14 cellular contexts compared by ENCODE assay signal in the genomic region with DNA sequence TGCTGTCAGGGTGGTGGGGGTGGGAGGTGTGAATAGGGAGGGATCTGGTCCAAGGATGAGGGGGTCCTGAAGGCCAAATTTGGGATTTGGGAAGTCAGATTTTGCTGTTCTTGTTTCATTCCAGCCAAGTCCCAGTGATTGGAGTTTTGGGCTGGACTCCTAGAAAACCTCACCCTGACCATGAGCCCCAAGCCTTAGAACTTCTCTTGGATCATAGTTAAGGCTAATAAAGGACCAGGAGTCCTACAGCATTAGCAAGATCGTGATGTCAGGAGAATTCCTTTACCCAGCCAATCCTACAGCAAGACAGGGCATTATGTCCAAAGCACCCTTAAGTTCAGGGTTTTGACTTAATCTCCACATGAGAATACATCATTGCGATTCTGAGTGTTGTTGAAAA.
DNase-seq lines count a peak whose midpoint lies in the region; ATAC-seq and TF ChIP-seq lines count a peak whose summit lies in the region.
"Had no signal": no experiment of that assay in that cellular context is flagged by ENCODE, and none has a peak within 500 bp of the region (broad histone marks: within the 10 kb centered on the region; RNA-seq: fewer than 3 reads in every experiment).

No MANE protein-coding gene starts in this region.

- H3K9me3 ChIP-seq in right cardiac atrium (ENCODE audit: control insufficient read depth, low read length) = no peaks in the 10 kb centered on the region
- no peaks in the 10 kb centered on the region for H3K9me3 ChIP-seq in left ventricle myocardium inferior (replicated peaks)
- H3K9me3 ChIP-seq in endodermal cell (ENCODE audit: control insufficient read depth, low read length) = no peaks in the 10 kb centered on the region
- no peaks in the 10 kb centered on the region for H3K9me3 ChIP-seq in neuron (ENCODE audit: low read length)
- H3K9me3 ChIP-seq: BLaER1 treated with 17β-estradiol and CSF1 and Interleukin-3, amounts not matched to agents 10 nM and 100 nM had no signal

- intact Hi-C loops in right cardiac atrium (cut with DNase I) (no loop called here), left ventricle myocardium inferior (cut with micrococcal nuclease) (loop anchor here (10.0 kb wide), 1 partner anchor 61 kb away; no protein-coding TSS in a partner anchor), natural killer cell (cut with micrococcal nuclease) (no loop called here)

- peaks cover 6% of the 10 kb centered on the region for H3K4me1 ChIP-seq in right cardiac atrium (ENCODE audit: control insufficient read depth, insufficient read depth, low read length)
- no peaks in the 10 kb centered on the region for H3K4me1 ChIP-seq in left ventricle myocardium inferior
- H3K4me1 ChIP-seq in endodermal cell (ENCODE audit: control insufficient read depth, insufficient read depth, low read length) = peaks cover 4% of the 10 kb centered on the region
- H3K4me1 ChIP-seq in neuron (ENCODE audit: insufficient read depth, low read length) = peaks cover 21% of the 10 kb centered on the region

- H3K4me3 Mint-ChIP-seq in endodermal cell (no peak overlapping the region), natural killer cell (no peak overlapping the region)
- H3K4me3 Mint-ChIP-seq: B cell; CD8-positive, alpha-beta T cell had no signal

- 58% methylated on average over 2 of the region's 2 CpGs for WGBS in right cardiac atrium
- WGBS in endodermal cell (ENCODE audit: insufficient coverage in 1 of 2, insufficient read length in 1 of 2), 2 experiments = 88% methylated on average over 1 of the region's 2 CpGs

- H3K27ac Mint-ChIP-seq in endodermal cell (no peak overlapping the region), natural killer cell (no peak overlapping the region)
- H3K27ac Mint-ChIP-seq: B cell; CD8-positive, alpha-beta T cell had no signal

- peak overlapping the region; percentile 75 for H2AFZ ChIP-seq in neuron (ENCODE audit: low read depth, low read length)

- H3K4me3 ChIP-seq in right cardiac atrium (ENCODE audit: low read length) = no peak overlapping the region
- H3K4me3 ChIP-seq in left ventricle myocardium inferior = no peak overlapping the region
- H3K4me3 ChIP-seq in endodermal cell (ENCODE audit: low read length) = no peak overlapping the region
- H3K4me3 ChIP-seq in neuron (ENCODE audit: low read length) = no peak overlapping the region
- H3K4me3 ChIP-seq: BLaER1 treated with 17β-estradiol and CSF1 and Interleukin-3, amounts not matched to agents 10 nM and 100 nM had no signal

- H3K36me3 Mint-ChIP-seq in endodermal cell (ENCODE audit: low read depth) (no peaks in the 10 kb centered on the region), natural killer cell (no peaks in the 10 kb centered on the region)
- H3K36me3 Mint-ChIP-seq: CD8-positive, alpha-beta T cell had no signal

- H3K27me3 Mint-ChIP-seq in endodermal cell (ENCODE audit: insufficient read depth) (peaks cover 77% of the 10 kb centered on the region), natural killer cell (ENCODE audit: low read depth in 2 of 2) (no peaks in the 10 kb centered on the region)
- H3K27me3 Mint-ChIP-seq: B cell had no signal

- DNase-seq in right cardiac atrium (no peak), left ventricle myocardium inferior (no peak), endodermal cell (no peak), natural killer cell (no peak), SW 1271 (lab: John Stamatoyannopoulos, UW) (no peak)
- DNase-seq: Calu3; CD8-positive, alpha-beta T cell; DMS79 treated with DMSO at 0.1 percent for 48 hours; GF-D8; GOT3 had no signal

- no peak overlapping the region for H3K9ac ChIP-seq in endodermal cell (ENCODE audit: extremely low read depth, low read length, poor library complexity, severe bottlenecking)
- H3K9ac ChIP-seq: BLaER1 treated with 17β-estradiol and CSF1 and Interleukin-3, amounts not matched to agents 10 nM and 100 nM had no signal

- H3K36me3 ChIP-seq in left ventricle myocardium inferior = no peaks in the 10 kb centered on the region
- no peaks in the 10 kb centered on the region for H3K36me3 ChIP-seq in endodermal cell (ENCODE audit: control insufficient read depth, insufficient read depth, low read length)
- no peaks in the 10 kb centered on the region for H3K36me3 ChIP-seq in neuron (ENCODE audit: insufficient read depth, low read length)
- H3K36me3 ChIP-seq: BLaER1 treated with 17β-estradiol and CSF1 and Interleukin-3, amounts not matched to agents 10 nM and 100 nM had no signal

- H3K9me3 Mint-ChIP-seq in endodermal cell (no peaks in the 10 kb centered on the region), natural killer cell (peaks cover 0 to 3% of the 10 kb centered on the region in 2 donors)

- H3K27ac ChIP-seq in right cardiac atrium (ENCODE audit: low read length) (no peak overlapping the region), left ventricle myocardium inferior (replicated peaks) (no peak overlapping the region), endodermal cell (ENCODE audit: low read depth, low read length) (peak overlapping the region; percentile 68)
- H3K27ac ChIP-seq: BLaER1 treated with 17β-estradiol and CSF1 and Interleukin-3, amounts not matched to agents 10 nM and 100 nM had no signal

- ATAC-seq in right cardiac atrium (peak; percentile 53 to 63), natural killer cell (no peak), HG03565 (IDR thresholded peaks at IDR 0.05; ENCODE audit: unreplicated experiment) (no peak)
- ATAC-seq: CD8-positive, alpha-beta T cell had no signal

- TF ChIP-seq CTCF in left ventricle myocardium inferior (IDR thresholded peaks at IDR 0.05; ENCODE audit: borderline replicate concordance) (no peak), endodermal cell (conservative IDR thresholded peaks at IDR 0.05) (no peak), natural killer cell (IDR thresholded peaks at IDR 0.05) (no peak)

- H3K27me3 ChIP-seq in right cardiac atrium (ENCODE audit: control insufficient read depth, insufficient read depth) (no peaks in the 10 kb centered on the region), left ventricle myocardium inferior (ENCODE audit: low read depth) (peaks cover 46% of the 10 kb centered on the region), endodermal cell (ENCODE audit: control insufficient read depth, insufficient read depth, low read length, poor library complexity, severe bottlenecking) (peaks cover 55% of the 10 kb centered on the region), neuron (ENCODE audit: insufficient read depth, low read length) (no peaks in the 10 kb centered on the region)
- H3K27me3 ChIP-seq: BLaER1 treated with 17β-estradiol and CSF1 and Interleukin-3, amounts not matched to agents 10 nM and 100 nM had no signal

- H3K4me1 Mint-ChIP-seq in endodermal cell = peaks cover 8% of the 10 kb centered on the region
- H3K4me1 Mint-ChIP-seq in natural killer cell = no peaks in the 10 kb centered on the region
- H3K4me1 Mint-ChIP-seq: B cell had no signal

Comparison
In these comparisons a context has a peak if more than half of its experiments do, and no peak if none do; other contexts are left out.
1. ATAC-seq: peak in right cardiac atrium (2 of 2); none in natural killer cell (0 of 3) and HG03565 (single experiment).